Comparison of ENCODE assay signal across 21 cellular contexts in genomic region chr6:63793727-63794126, GRCh38.
A peak's percentile ranks its signal among the peaks of the same experiment; 100 is the strongest.
DNase-seq lines count a peak whose midpoint lies in the region; ATAC-seq, FAIRE-seq and TF ChIP-seq lines count a peak whose summit lies in the region.
"Had no signal": no experiment of that assay in that cellular context is flagged by ENCODE, and none has a peak within 500 bp of the region (broad histone marks: within the 10 kb centered on the region; RNA-seq: fewer than 3 reads in every experiment).

No MANE protein-coding gene starts in this region.

- no peak overlapping the region for H3K9ac ChIP-seq in mesendoderm (ENCODE audit: low read length)

- CTCF ChIA-PET in A549 (lab: Yijun Ruan, JAX) = interaction anchor here (1.3 kb wide), 1 partner anchor 9 kb away, joined by 5 read pairs; no protein-coding TSS in a partner anchor

- POLR2A ChIA-PET in A549 (lab: Yijun Ruan, JAX) = no interaction called here

- no peak overlapping the region for H2AK5ac ChIP-seq in mesendoderm (ENCODE audit: low read length)

- H3K4me2 ChIP-seq in A549 (peak overlapping the region; percentile 43), mesendoderm (ENCODE audit: low read length) (no peak overlapping the region)

- TF ChIP-seq EP300 in A549 (IDR thresholded peaks at IDR 0.05) = no peak

- no peak overlapping the region for H2BK5ac ChIP-seq in mesendoderm (ENCODE audit: low read length)

- intact Hi-C loops in Right ventricle myocardium superior (cut with DNase I) = no loop called here

- H4K8ac ChIP-seq in mesendoderm (ENCODE audit: low read depth, low read length) = no peak overlapping the region

- no peak for TF ChIP-seq POLR2A in A549 (IDR thresholded peaks at IDR 0.05; ENCODE audit: low read length)

- no peak for TF ChIP-seq RAD21 in A549 (conservative IDR thresholded peaks at IDR 0.05 in 1 of 2, IDR thresholded peaks at IDR 0.05 in 1 of 2)

- H3K4me1 ChIP-seq in A549 (peaks cover 12% of the 10 kb centered on the region), mesendoderm (ENCODE audit: control insufficient read depth, low read depth, low read length) (peaks cover 2% of the 10 kb centered on the region)
- H3K4me1 ChIP-seq: BE2C, HAP-1 had no signal

- H3K27ac ChIP-seq in A549 (0 out of 6 replicates have a peak overlapping the region, but pooled peaks of 1 of the 2 experiments have one; percentile 16), mesendoderm (ENCODE audit: low read depth, low read length) (no peak overlapping the region)
- H3K27ac ChIP-seq: 22Rv1, HL-60 had no signal

- 70% methylated on average over 2 of the region's 2 CpGs for WGBS in A549 (ENCODE audit: missing lambda C conversion rate)
- no CpG with 5 or more reads among the region's 2 CpGs for WGBS in mesendoderm (ENCODE audit: extremely low coverage, insufficient coverage, low lambda C conversion rate)

- no peak overlapping the region for H3K4ac ChIP-seq in mesendoderm (ENCODE audit: low read depth, low read length)

- no peak overlapping the region for H3K18ac ChIP-seq in mesendoderm (ENCODE audit: low read length)

- no peaks in the 10 kb centered on the region for H3K79me2 ChIP-seq in mesendoderm (ENCODE audit: control insufficient read depth, insufficient read depth, low read length)

- H3K56ac ChIP-seq in mesendoderm (ENCODE audit: low read length) = no peak overlapping the region

- no peak overlapping the region for H2BK15ac ChIP-seq in mesendoderm (replicated peaks; ENCODE audit: low read depth)

- FAIRE-seq in A549 (lab: Jason Lieb, UNC) = no peak
- FAIRE-seq: HTR-8/SVneo had no signal

- no peak for TF ChIP-seq CTCF in A549 (IDR thresholded peaks at IDR 0.05)

- no peaks in the 10 kb centered on the region for H3K9me3 ChIP-seq in A549
- H3K9me3 ChIP-seq: BE2C, HAP-1 had no signal

- H3K36me3 ChIP-seq in mesendoderm (ENCODE audit: control insufficient read depth, insufficient read depth, low read length) = no peaks in the 10 kb centered on the region
- H3K36me3 ChIP-seq: BE2C, HAP-1 had no signal

- H3K4me3 ChIP-seq in A549 = no peak overlapping the region
- no peak overlapping the region for H3K4me3 ChIP-seq in mesendoderm (ENCODE audit: low read length)
- H3K4me3 ChIP-seq: HAP-1 had no signal

- H3K27me3 ChIP-seq in mesendoderm (ENCODE audit: insufficient read depth, low read length, poor library complexity) = no peaks in the 10 kb centered on the region
- H3K27me3 ChIP-seq: BE2C had no signal

- DNase-seq in A549 (ENCODE audit: low read depth in 1 of 2, low spot score in 1 of 2) = no peak
- DNase-seq in mesendoderm = peak; percentile 48
- DNase-seq in NCI-H2029 treated with DMSO at 0.1 percent for 48 hours (lab: John Stamatoyannopoulos, UW) = no peak
- DNase-seq in Right ventricle myocardium superior = no peak
- DNase-seq in DMS114 treated with DMSO at 0.1 percent for 48 hours (lab: John Stamatoyannopoulos, UW; ENCODE audit: unreplicated experiment) = no peak
- DNase-seq: BE2C; CD8-positive, alpha-beta T cell; DMS79; NCI-H1105; NCI-H1694 treated with DMSO at 0.1 percent for 48 hours; NCI-H345; NCI-H526; RPMI8226; T-helper 17 cell had no signal

- no peak overlapping the region for H4K5ac ChIP-seq in mesendoderm (ENCODE audit: low read length)

- ATAC-seq in A549 = no peak
- ATAC-seq in GM19395 (IDR thresholded peaks at IDR 0.05; ENCODE audit: unreplicated experiment) = peak; percentile 41
- ATAC-seq in HG03175 (IDR thresholded peaks at IDR 0.05; ENCODE audit: unreplicated experiment) = peak; percentile 42
- no peak for ATAC-seq in Right ventricle myocardium superior (ENCODE audit: poor library complexity)
- ATAC-seq in HG03565 (IDR thresholded peaks at IDR 0.05; ENCODE audit: unreplicated experiment) = no peak
- ATAC-seq: CD8-positive, alpha-beta T cell; T-helper 17 cell had no signal

- no peak overlapping the region for H2BK120ac ChIP-seq in mesendoderm (ENCODE audit: low read depth, low read length)

- no peak overlapping the region for H3K23ac ChIP-seq in mesendoderm (ENCODE audit: low read length)

- no peaks in the 10 kb centered on the region for H3K79me1 ChIP-seq in mesendoderm (ENCODE audit: low read length)

TF ChIP-seq in A549, 52 proteins besides CTCF, POLR2A, EP300 and RAD21:
- TF ChIP-seq TP53 (CRISPR knock-in tag; IDR thresholded peaks at IDR 0.05) = no peak
- TF ChIP-seq ZC3H11A (IDR thresholded peaks at IDR 0.05) = no peak
- TF ChIP-seq KDM5A (IDR thresholded peaks at IDR 0.05) = no peak
- TF ChIP-seq HMGXB4 (CRISPR knock-in tag; IDR thresholded peaks at IDR 0.05; ENCODE audit: borderline replicate concordance) = no peak
- no peak for TF ChIP-seq ESRRA (IDR thresholded peaks at IDR 0.05; ENCODE audit: borderline replicate concordance, low read length)
- no peak for TF ChIP-seq ATOH8 (CRISPR knock-in tag; IDR thresholded peaks at IDR 0.05; ENCODE audit: low read depth)
- no peak for TF ChIP-seq E2F6 (IDR thresholded peaks at IDR 0.05; ENCODE audit: borderline replicate concordance, low read depth)
- no peak for TF ChIP-seq SMC3 (IDR thresholded peaks at IDR 0.05)
- TF ChIP-seq HEYL (CRISPR knock-in tag; IDR thresholded peaks at IDR 0.05) = no peak
- no peak for TF ChIP-seq EHMT2 (IDR thresholded peaks at IDR 0.05; ENCODE audit: low read depth)
- TF ChIP-seq ELK1 (IDR thresholded peaks at IDR 0.05; ENCODE audit: low read depth, low read length) = no peak
- no peak for TF ChIP-seq HDAC2 (IDR thresholded peaks at IDR 0.05)
TF ChIP-seq in A549: peak in this region for 0.

Comparison
In these comparisons a context has a peak if more than half of its experiments do, and no peak if none do; other contexts are left out.
1. ATAC-seq: peak in GM19395 (single experiment) and HG03175 (single experiment); none in A549 (0 of 2), Right ventricle myocardium superior (single experiment) and HG03565 (single experiment).